2 cellular contexts compared by ENCODE assay signal in the genomic region with DNA sequence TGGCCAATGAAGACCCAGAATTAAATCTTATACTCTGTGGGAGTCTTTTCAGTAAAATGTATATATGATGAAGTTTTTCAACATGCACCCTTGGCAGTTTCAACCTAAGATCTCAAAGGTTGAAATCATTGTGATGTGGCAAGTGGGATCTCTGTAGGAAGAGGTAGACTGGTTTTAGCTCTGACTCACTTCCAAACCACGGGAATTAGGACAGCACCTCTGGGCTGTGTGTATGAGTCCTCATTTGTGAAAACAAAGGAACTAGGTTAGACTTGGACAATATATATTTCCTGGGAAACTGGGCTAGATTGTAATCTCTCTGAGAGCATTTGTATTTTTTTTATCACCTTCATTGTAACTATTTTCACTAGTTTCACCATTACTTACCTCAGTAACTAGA.
TF ChIP-seq lines count a peak whose summit lies in the region.

No MANE protein-coding gene starts in this region.

TF ChIP-seq in IMR-90, 13 proteins besides CTCF, POLR2A, EP300 and RAD21:
- TF ChIP-seq MAZ (IDR thresholded peaks at IDR 0.05; ENCODE audit: borderline replicate concordance, low read depth, low read length) (no peak), RFX5 (IDR thresholded peaks at IDR 0.05; ENCODE audit: low read depth, low read length) (no peak), CEBPB (IDR thresholded peaks at IDR 0.05; ENCODE audit: low read depth, low read length) (no peak), FOS (IDR thresholded peaks at IDR 0.05; ENCODE audit: low read depth, low read length) (no peak), RCOR1 (IDR thresholded peaks at IDR 0.05; ENCODE audit: insufficient replicate concordance, low read length) (no peak), MAFK (IDR thresholded peaks at IDR 0.05; ENCODE audit: low read depth, low read length) (no peak), MXI1 (IDR thresholded peaks at IDR 0.05; ENCODE audit: borderline replicate concordance, low read depth, low read length) (no peak), NFE2L2 (IDR thresholded peaks at IDR 0.05; ENCODE audit: low read depth, low read length) (no peak), CHD1 (IDR thresholded peaks at IDR 0.05; ENCODE audit: low read depth, low read length) (no peak), BHLHE40 (IDR thresholded peaks at IDR 0.05; ENCODE audit: low read depth, low read length) (no peak), SMC3 (IDR thresholded peaks at IDR 0.05; ENCODE audit: low read depth, low read length) (no peak)
- TF ChIP-seq, protein P1, sequence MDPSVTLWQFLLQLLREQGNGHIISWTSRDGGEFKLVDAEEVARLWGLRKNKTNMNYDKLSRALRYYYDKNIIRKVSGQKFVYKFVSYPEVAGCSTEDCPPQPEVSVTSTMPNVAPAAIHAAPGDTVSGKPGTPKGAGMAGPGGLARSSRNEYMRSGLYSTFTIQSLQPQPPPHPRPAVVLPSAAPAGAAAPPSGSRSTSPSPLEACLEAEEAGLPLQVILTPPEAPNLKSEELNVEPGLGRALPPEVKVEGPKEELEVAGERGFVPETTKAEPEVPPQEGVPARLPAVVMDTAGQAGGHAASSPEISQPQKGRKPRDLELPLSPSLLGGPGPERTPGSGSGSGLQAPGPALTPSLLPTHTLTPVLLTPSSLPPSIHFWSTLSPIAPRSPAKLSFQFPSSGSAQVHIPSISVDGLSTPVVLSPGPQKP (IDR thresholded peaks at IDR 0.05; ENCODE audit: borderline replicate concordance, low read depth, low read length), result no peak
- TF ChIP-seq, protein P2, sequence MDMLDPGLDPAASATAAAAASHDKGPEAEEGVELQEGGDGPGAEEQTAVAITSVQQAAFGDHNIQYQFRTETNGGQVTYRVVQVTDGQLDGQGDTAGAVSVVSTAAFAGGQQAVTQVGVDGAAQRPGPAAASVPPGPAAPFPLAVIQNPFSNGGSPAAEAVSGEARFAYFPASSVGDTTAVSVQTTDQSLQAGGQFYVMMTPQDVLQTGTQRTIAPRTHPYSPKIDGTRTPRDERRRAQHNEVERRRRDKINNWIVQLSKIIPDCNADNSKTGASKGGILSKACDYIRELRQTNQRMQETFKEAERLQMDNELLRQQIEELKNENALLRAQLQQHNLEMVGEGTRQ (IDR thresholded peaks at IDR 0.05; ENCODE audit: low read depth, low read length), result no peak

TF ChIP-seq in WTC11, 78 proteins besides CTCF, POLR2A, EP300 and RAD21:
- TF ChIP-seq FOXK1 (CRISPR knock-in tag; IDR thresholded peaks at IDR 0.05) (no peak), GRHL2 (CRISPR knock-in tag; IDR thresholded peaks at IDR 0.05; ENCODE audit: insufficient replicate concordance, severe bottlenecking) (no peak), SMAD3 (CRISPR knock-in tag; IDR thresholded peaks at IDR 0.05; ENCODE audit: borderline replicate concordance) (no peak), E2F1 (CRISPR knock-in tag; IDR thresholded peaks at IDR 0.05) (no peak), TEAD4 (CRISPR knock-in tag; IDR thresholded peaks at IDR 0.05) (no peak), MAX (CRISPR knock-in tag; IDR thresholded peaks at IDR 0.05) (no peak)
- TF ChIP-seq, protein P3, sequence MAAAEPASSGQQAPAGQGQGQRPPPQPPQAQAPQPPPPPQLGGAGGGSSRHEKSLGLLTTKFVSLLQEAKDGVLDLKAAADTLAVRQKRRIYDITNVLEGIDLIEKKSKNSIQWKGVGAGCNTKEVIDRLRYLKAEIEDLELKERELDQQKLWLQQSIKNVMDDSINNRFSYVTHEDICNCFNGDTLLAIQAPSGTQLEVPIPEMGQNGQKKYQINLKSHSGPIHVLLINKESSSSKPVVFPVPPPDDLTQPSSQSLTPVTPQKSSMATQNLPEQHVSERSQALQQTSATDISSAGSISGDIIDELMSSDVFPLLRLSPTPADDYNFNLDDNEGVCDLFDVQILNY (CRISPR knock-in tag; IDR thresholded peaks at IDR 0.05), result no peak
